1 cellular context compared by ENCODE assay signal in genomic region chr9:6149315-6149714, GRCh38.
TF ChIP-seq lines count a peak whose summit lies in the region.

No MANE protein-coding gene starts in this region.

TF ChIP-seq in HepG2, 621 proteins besides CTCF, POLR2A, EP300 and RAD21 (continued from another document):
- TF ChIP-seq ZNF407 (CRISPR knock-in tag; IDR thresholded peaks at IDR 0.05; ENCODE audit: not compliant biosample characterization), result no peak
TF ChIP-seq in HepG2: peak in this region for 0.
